ENCODE assay signal across 13 cellular contexts in the genomic region with DNA sequence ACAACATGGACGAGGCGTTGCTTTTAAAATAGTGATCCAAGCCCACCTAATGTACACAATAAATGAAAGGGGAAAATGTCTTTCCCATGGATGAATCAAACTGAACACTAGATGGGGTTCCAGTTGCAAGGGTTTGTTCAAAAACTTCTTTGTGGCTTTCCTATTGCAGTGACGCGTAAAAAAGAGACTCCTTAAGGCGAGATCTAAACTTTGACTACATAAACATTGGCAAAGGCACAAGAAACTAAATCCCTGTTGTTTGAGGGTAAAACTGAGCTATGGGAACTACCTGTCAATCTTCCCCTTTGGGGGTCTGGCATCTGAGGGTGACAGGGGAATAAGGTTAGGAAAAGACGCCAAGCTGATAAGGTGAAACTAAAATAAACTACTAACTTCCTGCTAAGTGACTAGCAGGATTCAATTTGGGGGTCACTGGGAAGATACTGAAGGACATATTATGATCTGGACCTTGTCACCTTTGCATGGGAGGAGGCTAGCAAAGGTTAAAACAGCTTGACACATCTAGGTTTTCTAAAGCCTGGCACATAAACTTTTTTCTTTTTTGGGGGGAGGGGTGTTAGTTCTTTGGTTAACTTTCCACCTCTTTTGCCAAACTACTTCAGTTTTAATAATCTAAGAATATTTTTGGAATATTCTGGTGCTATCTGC. TPM values are rescaled to one million over a fixed set of nuclear protein-coding genes. Genes with fewer than 3 reads are reported as not detected.
DNase-seq lines count a peak whose midpoint lies in the region; ATAC-seq and TF ChIP-seq lines count a peak whose summit lies in the region.
"Had no signal": no experiment of that assay in that cellular context is flagged by ENCODE, and none has a peak within 500 bp of the region (broad histone marks: within the 10 kb centered on the region; RNA-seq: fewer than 3 reads in every experiment).

No MANE protein-coding gene starts in this region.

- peaks cover 19% of the 10 kb centered on the region for H3K27me3 ChIP-seq in A673 (replicated peaks; ENCODE audit: insufficient read depth, low read depth, low read length, poor library complexity)

- H3K27me3 Mint-ChIP-seq in activated T-helper 1 cell treated with anti-CD3 and anti-CD28 coated beads, Interleukin-12 subunit alpha, Interleukin-12 subunit beta, Interleukin-2, Interleukin-4 antibody, amounts not matched to agents 30 ng/mL and 10 ng/mL and 1 ng/mL, durations not matched to agents 14 hours and 24 hours and 36 hours (ENCODE audit: insufficient read depth) = peaks cover 37% of the 10 kb centered on the region
- H3K27me3 Mint-ChIP-seq in stimulated activated naive CD8-positive, alpha-beta T cell treated with anti-CD3 and anti-CD28 coated beads, Interleukin-15, amount 100 ng/mL, for 72 hours = peaks cover 61% of the 10 kb centered on the region

- H3K4me3 Mint-ChIP-seq in activated T-helper 1 cell treated with anti-CD3 and anti-CD28 coated beads, Interleukin-12 subunit alpha, Interleukin-12 subunit beta, Interleukin-2, Interleukin-4 antibody, amounts not matched to agents 30 ng/mL and 10 ng/mL and 1 ng/mL, durations not matched to agents 14 hours and 24 hours and 36 hours = no peak overlapping the region
- no peak overlapping the region for H3K4me3 Mint-ChIP-seq in stimulated activated naive CD8-positive, alpha-beta T cell treated with anti-CD3 and anti-CD28 coated beads, Interleukin-15, amount 100 ng/mL, for 72 hours
- H3K4me3 Mint-ChIP-seq: CD4-positive, alpha-beta memory T cell; stimulated activated naive B cell treated with anti-CD40 and anti-IgM and Interleukin-4, amounts not matched to agents 10 μg/mL and 1 μg/mL and 100 μg/mL, for 72 hours had no signal

- H3K4me1 ChIP-seq in A673 (ENCODE audit: insufficient read depth, low read length, poor library complexity, severe bottlenecking) = peaks cover 40% of the 10 kb centered on the region

- no peaks in the 10 kb centered on the region for H3K36me3 Mint-ChIP-seq in activated T-helper 1 cell treated with anti-CD3 and anti-CD28 coated beads, Interleukin-12 subunit alpha, Interleukin-12 subunit beta, Interleukin-2, Interleukin-4 antibody, amounts not matched to agents 30 ng/mL and 10 ng/mL and 1 ng/mL, durations not matched to agents 14 hours and 24 hours and 36 hours (ENCODE audit: low read depth)
- H3K36me3 Mint-ChIP-seq: CD4-positive, alpha-beta memory T cell; stimulated activated naive B cell treated with anti-CD40 and anti-IgM and Interleukin-4, amounts not matched to agents 10 μg/mL and 1 μg/mL and 100 μg/mL, for 72 hours had no signal

- no TSS peak for BruUV-seq in A673 (replicated peaks; lab: Mats Ljungman, UMichigan)

- H3K4me3 ChIP-seq in A673 (ENCODE audit: low read depth, low read length, poor library complexity, severe bottlenecking) = peak overlapping the region; percentile 21

- CTCF ChIA-PET in A673 (lab: Charles Lee) (interaction anchor here (0.7 kb wide), 1 partner anchor 840 kb away, joined by 6 read pairs; no protein-coding TSS in a partner anchor), HEK293T (lab: Yijun Ruan, JAX) (interaction anchor here (0.6 to 0.9 kb wide), 4 partner anchors 17 to 430 kb away, joined by 3 to 5 read pairs (median 4); no protein-coding TSS in a partner anchor)

- intact Hi-C loops in A673 (cut with micrococcal nuclease; ENCODE audit: unreplicated experiment) = loop anchor here (1.0 to 10.0 kb wide), 3 partner anchors 408 to 836 kb away; no protein-coding TSS in a partner anchor
- intact Hi-C loops in activated T-helper 1 cell treated with anti-CD3 and anti-CD28 coated beads, Interleukin-12 subunit alpha, Interleukin-12 subunit beta, Interleukin-2, Interleukin-4 antibody, amounts not matched to agents 30 ng/mL and 10 ng/mL and 1 ng/mL, durations not matched to agents 14 hours and 24 hours and 36 hours (cut with micrococcal nuclease) = no loop called here

- POLR2A ChIA-PET in A673 (lab: Charles Lee; ENCODE audit: low non-redundant PET) = no interaction called here
- POLR2A ChIA-PET in HEK293T (lab: Yijun Ruan, JAX) = no interaction called here

- H3K27ac ChIP-seq in A673 (ENCODE audit: low read depth, low read length, poor library complexity, severe bottlenecking) = peak overlapping the region; percentile 50
- peak overlapping the region; percentile 86 for H3K27ac ChIP-seq in caudate nucleus (ENCODE audit: low read depth, low read length)

- TF ChIP-seq CTCF in A673 (conservative IDR thresholded peaks at IDR 0.05; ENCODE audit: low read depth, low read length) = peak; percentile 61

- H3K27ac Mint-ChIP-seq in activated T-helper 1 cell treated with anti-CD3 and anti-CD28 coated beads, Interleukin-12 subunit alpha, Interleukin-12 subunit beta, Interleukin-2, Interleukin-4 antibody, amounts not matched to agents 30 ng/mL and 10 ng/mL and 1 ng/mL, durations not matched to agents 14 hours and 24 hours and 36 hours = no peak overlapping the region
- no peak overlapping the region for H3K27ac Mint-ChIP-seq in stimulated activated naive CD8-positive, alpha-beta T cell treated with anti-CD3 and anti-CD28 coated beads, Interleukin-15, amount 100 ng/mL, for 72 hours
- H3K27ac Mint-ChIP-seq: CD4-positive, alpha-beta memory T cell; stimulated activated naive B cell treated with anti-CD40 and anti-IgM and Interleukin-4, amounts not matched to agents 10 μg/mL and 1 μg/mL and 100 μg/mL, for 72 hours had no signal

- no peaks in the 10 kb centered on the region for H3K4me1 Mint-ChIP-seq in activated T-helper 1 cell treated with anti-CD3 and anti-CD28 coated beads, Interleukin-12 subunit alpha, Interleukin-12 subunit beta, Interleukin-2, Interleukin-4 antibody, amounts not matched to agents 30 ng/mL and 10 ng/mL and 1 ng/mL, durations not matched to agents 14 hours and 24 hours and 36 hours (ENCODE audit: low read depth)
- H3K4me1 Mint-ChIP-seq in stimulated activated naive CD8-positive, alpha-beta T cell treated with anti-CD3 and anti-CD28 coated beads, Interleukin-15, amount 100 ng/mL, for 72 hours = peaks cover 5% of the 10 kb centered on the region
- H3K4me1 Mint-ChIP-seq: CD4-positive, alpha-beta memory T cell had no signal

- H3K9me3 Mint-ChIP-seq in activated T-helper 1 cell treated with anti-CD3 and anti-CD28 coated beads, Interleukin-12 subunit alpha, Interleukin-12 subunit beta, Interleukin-2, Interleukin-4 antibody, amounts not matched to agents 30 ng/mL and 10 ng/mL and 1 ng/mL, durations not matched to agents 14 hours and 24 hours and 36 hours = no peaks in the 10 kb centered on the region
- no peaks in the 10 kb centered on the region for H3K9me3 Mint-ChIP-seq in stimulated activated naive CD8-positive, alpha-beta T cell treated with anti-CD3 and anti-CD28 coated beads, Interleukin-15, amount 100 ng/mL, for 72 hours
- H3K9me3 Mint-ChIP-seq: stimulated activated naive B cell treated with anti-CD40 and anti-IgM and Interleukin-4, amounts not matched to agents 10 μg/mL and 1 μg/mL and 100 μg/mL, for 72 hours had no signal

- H3K36me3 ChIP-seq in A673 (ENCODE audit: insufficient read depth, low read length, poor library complexity, severe bottlenecking) = no peaks in the 10 kb centered on the region

- no peak for ATAC-seq in GM21367 (IDR thresholded peaks at IDR 0.05; ENCODE audit: unreplicated experiment)
- ATAC-seq in stimulated activated naive CD8-positive, alpha-beta T cell treated with anti-CD3 and anti-CD28 coated beads, Interleukin-15, amount 100 ng/mL, for 72 hours = no peak
- ATAC-seq: HCT116; stimulated activated naive B cell treated with anti-CD40 and anti-IgM and Interleukin-4, amounts not matched to agents 10 μg/mL and 1 μg/mL and 100 μg/mL, for 72 hours had no signal

- DNase-seq in A673 (ENCODE audit: low spot score) (peak; percentile 76), HEK293T (ENCODE audit: extremely low spot score) (no peak), caudate nucleus (lab: John Stamatoyannopoulos, UW) (no peak), medulla oblongata (ENCODE audit: extremely low spot score) (peak; percentile 83)
- no peak for DNase-seq in activated T-helper 1 cell treated with anti-CD3 and anti-CD28 coated beads, Interleukin-12 subunit alpha, Interleukin-12 subunit beta, Interleukin-2, Interleukin-4 antibody, amounts not matched to agents 30 ng/mL and 10 ng/mL and 1 ng/mL, durations not matched to agents 14 hours and 24 hours and 36 hours (ENCODE audit: low spot score)
- DNase-seq in stimulated activated naive CD8-positive, alpha-beta T cell treated with anti-CD3 and anti-CD28 coated beads, Interleukin-15, amount 100 ng/mL, for 72 hours = no peak
- DNase-seq in activated CD8-positive, alpha-beta memory T cell treated with anti-CD3 and anti-CD28 coated beads, Interleukin-2, amount 50 U/mL, for 48 hours = no peak
- DNase-seq: activated CD8-positive, alpha-beta memory T cell treated with anti-CD3 and anti-CD28 coated beads, Interleukin-2, amount 50 U/mL, for 4 hours; CD4-positive, alpha-beta memory T cell; stimulated activated naive B cell treated with anti-CD40 and anti-IgM and Interleukin-4, amounts not matched to agents 10 μg/mL and 1 μg/mL and 100 μg/mL, for 72 hours; T-helper 1 cell had no signal

- no peaks in the 10 kb centered on the region for H3K9me3 ChIP-seq in A673 (ENCODE audit: low read depth, low read length, poor library complexity, severe bottlenecking)

TF ChIP-seq in HEK293T, 16 proteins besides CTCF, POLR2A, EP300 and RAD21:
- TF ChIP-seq CTBP1 (IDR thresholded peaks at IDR 0.05; ENCODE audit: borderline replicate concordance) (no peak), PKNOX1 (IDR thresholded peaks at IDR 0.05) (peak; percentile 87)
TF ChIP-seq in HEK293T: peak in this region for 1.

RNA-seq across cellular contexts. Expression of gene SALL1, which starts 4.7 kb away (rescaled TPM):
- 24.8 and 28.1 TPM in 2 replicates for total RNA-seq in A673 (2021)
- not detected in 2 replicates for total RNA-seq in activated T-helper 1 cell treated with anti-CD3 and anti-CD28 coated beads, Interleukin-12 subunit alpha, Interleukin-12 subunit beta, Interleukin-2, Interleukin-4 antibody, amounts not matched to agents 30 ng/mL and 10 ng/mL and 1 ng/mL, durations not matched to agents 14 hours and 24 hours and 36 hours
- total RNA-seq: CD4-positive, alpha-beta memory T cell had no signal

Comparison
In these comparisons a context has a peak if more than half of its experiments do, and no peak if none do; other contexts are left out.
1. DNase-seq: peak in A673 (single experiment) and medulla oblongata (single experiment); none in HEK293T (single experiment), caudate nucleus (0 of 61), activated T-helper 1 cell treated with anti-CD3 and anti-CD28 coated beads, Interleukin-12 subunit alpha, Interleukin-12 subunit beta, Interleukin-2, Interleukin-4 antibody, amounts not matched to agents 30 ng/mL and 10 ng/mL and 1 ng/mL, durations not matched to agents 14 hours and 24 hours and 36 hours (single experiment), stimulated activated naive CD8-positive, alpha-beta T cell treated with anti-CD3 and anti-CD28 coated beads, Interleukin-15, amount 100 ng/mL, for 72 hours (0 of 2) and activated CD8-positive, alpha-beta memory T cell treated with anti-CD3 and anti-CD28 coated beads, Interleukin-2, amount 50 U/mL, for 48 hours (single experiment).
2. RNA of gene SALL1, which starts 4.7 kb away (total RNA-seq): 24.8 to 28.1 TPM in A673; not detected in activated T-helper 1 cell treated with anti-CD3 and anti-CD28 coated beads, Interleukin-12 subunit alpha, Interleukin-12 subunit beta, Interleukin-2, Interleukin-4 antibody, amounts not matched to agents 30 ng/mL and 10 ng/mL and 1 ng/mL, durations not matched to agents 14 hours and 24 hours and 36 hours; every median in the first group is over 10 times any median in the second.